35 cellular contexts compared by ENCODE assay signal in genomic region chr1:99098589-99098988, GRCh38.
"Had no signal": no experiment of that assay in that cellular context is flagged by ENCODE, and none has a peak within 500 bp of the region (broad histone marks: within the 10 kb centered on the region; RNA-seq: fewer than 3 reads in every experiment).

No MANE protein-coding gene starts in this region.

- H3K27me3 ChIP-seq: MG63 had no signal

- DNase-seq: Karpas-422, Kasumi-1, MG63, MM.1S, MV-4-11, NCI-H1048, NCI-H1092, NCI-H1092 treated with DMSO at 0.1 percent for 48 hours, NCI-H1105, NCI-H1105 treated with DMSO at 0.1 percent for 48 hours, NCI-H1417, NCI-H1417 treated with DMSO at 0.1 percent for 48 hours, NCI-H1436, NCI-H1436 treated with DMSO at 0.1 percent for 48 hours, NCI-H146, NCI-H1694, NCI-H1694 treated with DMSO at 0.1 percent for 48 hours, NCI-H187, NCI-H187 treated with DMSO at 0.1 percent for 48 hours, NCI-H1930, NCI-H2029, NCI-H2029 treated with DMSO at 0.1 percent for 48 hours, NCI-H2081, NCI-H2081 treated with DMSO at 0.1 percent for 48 hours, NCI-H2107, NCI-H2171, NCI-H2171 treated with DMSO at 0.1 percent for 48 hours, NCI-H2227 treated with DMSO at 0.1 percent for 48 hours, NCI-H226, NCI-H345, NCI-H446, NCI-H446 treated with DMSO at 0.1 percent for 48 hours, NCI-H510A, NCI-H510A treated with DMSO at 0.1 percent for 48 hours, NCI-H524 had no signal

- H3K4me3 ChIP-seq: MG63 had no signal

- H3K36me3 ChIP-seq: MG63 had no signal
